ENCODE assay signal across 32 cellular contexts in genomic region chr20:54605319-54605718, GRCh38.
"Had no signal": no experiment of that assay in that cellular context is flagged by ENCODE, and none has a peak within 500 bp of the region (broad histone marks: within the 10 kb centered on the region; RNA-seq: fewer than 3 reads in every experiment).

No MANE protein-coding gene starts in this region.

- FAIRE-seq: urothelium cell line had no signal

- H3K9ac ChIP-seq: parathyroid adenoma had no signal

- H3K4me1 ChIP-seq: parathyroid adenoma, psoas muscle, spleen, suprapubic skin, testis, tibial artery, transverse colon, upper lobe of left lung, vagina had no signal

- H3K36me3 ChIP-seq: ovary, spleen, suprapubic skin, tibial artery, transverse colon, upper lobe of left lung, vagina had no signal

- ATAC-seq: naive thymus-derived CD8-positive, alpha-beta T cell; natural killer cell treated with Interleukin-12 subunit alpha and Interleukin-12 subunit beta and Interleukin-15 and Interleukin-18, amount 100 ng/mL, for 72 hours; psoas muscle; right cardiac atrium; sciatic nerve; stimulated activated memory B cell treated with anti-CD40 and anti-IgM and Interleukin-4, amounts not matched to agents 10 μg/mL and 1 μg/mL and 100 μg/mL, for 72 hours; stimulated activated naive CD8-positive, alpha-beta T cell treated with anti-CD3 and anti-CD28 coated beads, Interleukin-15, amount 100 ng/mL, for 72 hours; stimulated activated naive CD8-positive, alpha-beta T cell treated with anti-CD3 and anti-CD28 coated beads, Interleukin-15, Interleukin-2, amounts not matched to agents 100 U/mL and 50 U/mL, for 24 hours had no signal

- H3K27me3 Mint-ChIP-seq: progenitor cell of endocrine pancreas; stimulated activated memory B cell treated with anti-CD40 and anti-IgM and Interleukin-4, amounts not matched to agents 10 μg/mL and 1 μg/mL and 100 μg/mL, for 72 hours; stimulated activated naive CD8-positive, alpha-beta T cell treated with anti-CD3 and anti-CD28 coated beads, Interleukin-15, amount 100 ng/mL, for 72 hours had no signal

- H3K4me3 Mint-ChIP-seq: naive thymus-derived CD8-positive, alpha-beta T cell; natural killer cell treated with Interleukin-12 subunit alpha and Interleukin-12 subunit beta and Interleukin-15 and Interleukin-18, amount 100 ng/mL, for 72 hours; nephron progenitor cell; neural crest cell; stimulated activated memory B cell treated with anti-CD40 and anti-IgM and Interleukin-4, amounts not matched to agents 10 μg/mL and 1 μg/mL and 100 μg/mL, for 72 hours; stimulated activated naive CD8-positive, alpha-beta T cell treated with anti-CD3 and anti-CD28 coated beads, Interleukin-15, amount 100 ng/mL, for 72 hours had no signal

- DNase-seq: naive thymus-derived CD8-positive, alpha-beta T cell; nephron progenitor cell; occipital lobe; ovary; posterior cingulate gyrus; psoas muscle; right cardiac atrium; spleen; stimulated activated CD4-positive, alpha-beta T cell treated with anti-CD3 and anti-CD28 coated beads, Interleukin-12 subunit alpha, Interleukin-12 subunit beta, amount 100 ng/mL, for 4 hours; stimulated activated CD4-positive, alpha-beta T cell treated with anti-CD3 and anti-CD28 coated beads, Interleukin-1b, Interleukin-23, amount 100 ng/mL, for 48 hours; stimulated activated CD4-positive, alpha-beta T cell treated with anti-CD3 and anti-CD28 coated beads, Interleukin-4, amount 100 ng/mL, for 1 hour; stimulated activated CD4-positive, alpha-beta T cell treated with anti-CD3 and anti-CD28 coated beads, Interleukin-4, amount 100 ng/mL, for 4 hours; stimulated activated CD8-positive, alpha-beta memory T cell treated with anti-CD3 and anti-CD28 coated beads, Interleukin-4, amount 100 ng/mL, for 48 hours; stimulated activated naive CD4-positive, alpha-beta T cell; stimulated activated naive CD8-positive, alpha-beta T cell treated with anti-CD3 and anti-CD28 coated beads, Interleukin-15, amount 100 ng/mL, for 72 hours; stimulated activated naive CD8-positive, alpha-beta T cell treated with anti-CD3 and anti-CD28 coated beads, Interleukin-15, Interleukin-2, amounts not matched to agents 100 U/mL and 50 U/mL, for 24 hours; substantia nigra; testis; tibial artery; transverse colon; upper lobe of left lung had no signal

- H3K4me1 Mint-ChIP-seq: naive thymus-derived CD8-positive, alpha-beta T cell; neural crest cell; stimulated activated naive CD8-positive, alpha-beta T cell treated with anti-CD3 and anti-CD28 coated beads, Interleukin-15, amount 100 ng/mL, for 72 hours had no signal

- H2AFZ ChIP-seq: parathyroid adenoma had no signal

- H3K36me3 Mint-ChIP-seq: naive thymus-derived CD8-positive, alpha-beta T cell; natural killer cell treated with Interleukin-12 subunit alpha and Interleukin-12 subunit beta and Interleukin-15 and Interleukin-18, amount 100 ng/mL, for 72 hours; stimulated activated memory B cell treated with anti-CD40 and anti-IgM and Interleukin-4, amounts not matched to agents 10 μg/mL and 1 μg/mL and 100 μg/mL, for 72 hours had no signal

- H3K4me3 ChIP-seq: ovary, psoas muscle, skin epidermis, smooth muscle cell, spleen, suprapubic skin, testis, tibial artery, transverse colon, upper lobe of left lung, vagina had no signal

- H3K4me2 ChIP-seq: smooth muscle cell had no signal

- H3K27ac Mint-ChIP-seq: natural killer cell treated with Interleukin-12 subunit alpha and Interleukin-12 subunit beta and Interleukin-15 and Interleukin-18, amount 100 ng/mL, for 72 hours; nephron progenitor cell; progenitor cell of endocrine pancreas; stimulated activated memory B cell treated with anti-CD40 and anti-IgM and Interleukin-4, amounts not matched to agents 10 μg/mL and 1 μg/mL and 100 μg/mL, for 72 hours; stimulated activated naive CD8-positive, alpha-beta T cell treated with anti-CD3 and anti-CD28 coated beads, Interleukin-15, amount 100 ng/mL, for 72 hours had no signal

- H3K9me3 Mint-ChIP-seq: natural killer cell treated with Interleukin-12 subunit alpha and Interleukin-12 subunit beta and Interleukin-15 and Interleukin-18, amount 100 ng/mL, for 72 hours; neural crest cell; stimulated activated naive CD8-positive, alpha-beta T cell treated with anti-CD3 and anti-CD28 coated beads, Interleukin-15, amount 100 ng/mL, for 72 hours had no signal

- H3K27me3 ChIP-seq: ovary, spleen, suprapubic skin, testis, tibial artery, transverse colon, upper lobe of left lung, vagina had no signal

- H3K9me3 ChIP-seq: ovary, psoas muscle, suprapubic skin, testis, tibial artery, transverse colon, upper lobe of left lung, vagina had no signal

- H3K27ac ChIP-seq: ovary, parathyroid adenoma, psoas muscle, skin epidermis, spleen, suprapubic skin, testis, tibial artery, transverse colon, upper lobe of left lung, vagina had no signal

- H3K79me2 ChIP-seq: parathyroid adenoma had no signal
